Comparison of ENCODE assay signal across 8 cellular contexts in the genomic region with DNA sequence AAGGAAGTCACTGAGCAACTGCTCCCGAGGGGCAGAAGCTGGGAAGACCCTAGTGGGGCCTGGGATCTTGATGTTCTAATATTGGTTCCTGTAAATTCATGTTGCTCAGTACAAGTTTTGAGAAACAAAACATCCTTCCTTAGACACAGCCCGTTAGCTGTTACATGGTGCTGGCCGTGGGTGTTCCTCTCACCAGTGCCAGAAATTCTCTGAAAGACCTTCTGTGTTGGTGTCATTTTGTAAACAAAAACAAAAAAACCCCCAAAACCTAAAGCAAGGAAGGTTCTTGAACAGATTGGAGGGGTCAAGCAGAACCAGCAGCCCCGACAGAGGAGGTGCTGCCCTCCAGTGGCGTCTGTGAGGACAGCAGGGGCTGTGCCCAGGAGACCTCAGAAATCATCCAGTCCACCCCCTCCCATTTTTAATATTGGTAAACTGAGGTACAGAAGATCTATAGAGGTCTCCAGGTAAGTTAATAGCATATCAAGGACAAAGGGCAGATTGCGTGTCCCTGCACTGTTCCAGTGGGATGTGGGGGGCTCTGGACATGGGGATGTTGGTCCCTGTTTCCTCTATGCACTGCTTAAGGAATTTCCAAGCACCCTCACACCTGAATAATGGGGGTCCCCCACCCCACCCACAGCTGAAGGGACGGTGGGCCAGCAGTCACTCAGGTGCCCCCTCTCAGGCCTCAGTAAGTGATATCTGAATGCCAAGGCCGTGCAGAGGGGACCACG. TPM values are rescaled to one million over a fixed set of nuclear protein-coding genes. Genes with fewer than 3 reads are reported as not detected.
A peak's percentile ranks its signal among the peaks of the same experiment; 100 is the strongest.
DNase-seq lines count a peak whose midpoint lies in the region; ATAC-seq and TF ChIP-seq lines count a peak whose summit lies in the region.

No MANE protein-coding gene starts in this region.

- CTCF ChIA-PET in activated CD8-positive, alpha-beta memory T cell treated with anti-CD3 and anti-CD28 coated beads, Interleukin-2, amount 10 ng/mL, durations not matched to agents 7 days and 5 days (lab: Charles Lee) = interaction anchor here (0.8 to 11.3 kb wide), 33 partner anchors 8 to 260 kb away, joined by 3 to 283 read pairs (median 5); a partner anchor contains a TSS

- DNase-seq in DMS153 treated with DMSO at 0.1 percent for 48 hours (lab: John Stamatoyannopoulos, UW; ENCODE audit: unreplicated experiment) (peak; percentile 22), DMS153 (lab: John Stamatoyannopoulos, UW) (no peak), NCI-H2227 (lab: John Stamatoyannopoulos, UW; ENCODE audit: unreplicated experiment) (peak; percentile 56), endothelial cell (ENCODE audit: low spot score) (peak; percentile 77), myocyte (ENCODE audit: low read depth) (peak; percentile 52)
- peak; percentile 84 for DNase-seq in activated CD8-positive, alpha-beta memory T cell treated with anti-CD3 and anti-CD28 coated beads, Interleukin-2, amount 10 ng/mL, durations not matched to agents 7 days and 5 days
- DNase-seq in stimulated activated naive CD4-positive, alpha-beta T cell (lab: John Stamatoyannopoulos, UW) = peak; percentile 38 to 74 (median 60)

- peak; percentile 86 for TF ChIP-seq CTCF in endothelial cell (IDR thresholded peaks at IDR 0.05; ENCODE audit: unreplicated experiment)

- H3K4me3 Mint-ChIP-seq in activated CD8-positive, alpha-beta memory T cell treated with anti-CD3 and anti-CD28 coated beads, Interleukin-2, amount 10 ng/mL, durations not matched to agents 7 days and 5 days = peak overlapping the region; percentile 32
- H3K4me3 Mint-ChIP-seq in endothelial cell (ENCODE audit: unreplicated experiment) = no peak overlapping the region

- H3K9me3 Mint-ChIP-seq in activated CD8-positive, alpha-beta memory T cell treated with anti-CD3 and anti-CD28 coated beads, Interleukin-2, amount 10 ng/mL, durations not matched to agents 7 days and 5 days (ENCODE audit: low read depth) = no peaks in the 10 kb centered on the region
- no peaks in the 10 kb centered on the region for H3K9me3 Mint-ChIP-seq in endothelial cell (ENCODE audit: unreplicated experiment)

- ATAC-seq in activated CD8-positive, alpha-beta memory T cell treated with anti-CD3 and anti-CD28 coated beads, Interleukin-2, amount 10 ng/mL, durations not matched to agents 7 days and 5 days = peak; percentile 65
- no peak for ATAC-seq in esophagus mucosa

- no peaks in the 10 kb centered on the region for H3K36me3 Mint-ChIP-seq in activated CD8-positive, alpha-beta memory T cell treated with anti-CD3 and anti-CD28 coated beads, Interleukin-2, amount 10 ng/mL, durations not matched to agents 7 days and 5 days
- no peaks in the 10 kb centered on the region for H3K36me3 Mint-ChIP-seq in endothelial cell (ENCODE audit: low read depth, unreplicated experiment)

- peak overlapping the region; percentile 84 for H3K27ac Mint-ChIP-seq in activated CD8-positive, alpha-beta memory T cell treated with anti-CD3 and anti-CD28 coated beads, Interleukin-2, amount 10 ng/mL, durations not matched to agents 7 days and 5 days
- no peak overlapping the region for H3K27ac Mint-ChIP-seq in endothelial cell (ENCODE audit: unreplicated experiment)

- H3K27me3 Mint-ChIP-seq in activated CD8-positive, alpha-beta memory T cell treated with anti-CD3 and anti-CD28 coated beads, Interleukin-2, amount 10 ng/mL, durations not matched to agents 7 days and 5 days = no peaks in the 10 kb centered on the region
- H3K27me3 Mint-ChIP-seq in endothelial cell (ENCODE audit: unreplicated experiment) = peaks cover 7% of the 10 kb centered on the region

- H3K4me1 Mint-ChIP-seq in activated CD8-positive, alpha-beta memory T cell treated with anti-CD3 and anti-CD28 coated beads, Interleukin-2, amount 10 ng/mL, durations not matched to agents 7 days and 5 days = peaks cover 62% of the 10 kb centered on the region
- H3K4me1 Mint-ChIP-seq in endothelial cell (ENCODE audit: unreplicated experiment) = peaks cover 3% of the 10 kb centered on the region

RNA-seq across cellular contexts. Expression of a gene that starts 38.2 kb away (rescaled TPM):
- total RNA-seq in activated CD8-positive, alpha-beta memory T cell treated with anti-CD3 and anti-CD28 coated beads, Interleukin-2, amount 10 ng/mL, durations not matched to agents 7 days and 5 days = not detected
- total RNA-seq in endothelial cell (ENCODE audit: unreplicated experiment) (not detected), myocyte (not detected in 2 replicates), esophagus mucosa (not detected)
- polyA plus RNA-seq in myocyte (2012) = not detected

RNA-seq across cellular contexts. Expression of a gene that starts 42.4 kb away (rescaled TPM):
- total RNA-seq in activated CD8-positive, alpha-beta memory T cell treated with anti-CD3 and anti-CD28 coated beads, Interleukin-2, amount 10 ng/mL, durations not matched to agents 7 days and 5 days = 10 to 100 TPM in 1 of 2 experiments, 1 to 10 TPM in 1; 4.8 to 10.1 TPM
- 2.5 TPM for total RNA-seq in endothelial cell (ENCODE audit: unreplicated experiment)
- not detected in 2 replicates for total RNA-seq in myocyte
- polyA plus RNA-seq in myocyte (2012) = not detected
- total RNA-seq in esophagus mucosa = not detected
